ENCODE assay signal across 13 cellular contexts in genomic region chrX:13440166-13440565, GRCh38.
"Had no signal": no experiment of that assay in that cellular context is flagged by ENCODE, and none has a peak within 500 bp of the region (broad histone marks: within the 10 kb centered on the region; RNA-seq: fewer than 3 reads in every experiment).

No MANE protein-coding gene starts in this region.

- H3K4me3 Mint-ChIP-seq: activated naive CD8-positive, alpha-beta T cell treated with anti-CD3 and anti-CD28 coated beads for 36 hours; activated T-helper 1 cell treated with anti-CD3 and anti-CD28 coated beads, Interleukin-12 subunit alpha, Interleukin-12 subunit beta, Interleukin-2, Interleukin-4 antibody, amounts not matched to agents 30 ng/mL and 10 ng/mL and 1 ng/mL, durations not matched to agents 14 hours and 24 hours and 36 hours; dendritic cell treated with granulocyte-macrophage colony-stimulating factor and Interleukin-4, amounts not matched to agents 40 ng/mL and 50 ng/mL, for 4 days; stimulated activated naive B cell treated with anti-CD40 and anti-IgM and Interleukin-4, amounts not matched to agents 10 μg/mL and 1 μg/mL and 100 μg/mL, for 72 hours had no signal

- DNase-seq: activated CD4-positive, alpha-beta T cell treated with anti-CD3 and anti-CD28 coated beads, Interleukin-2, amount 50 U/mL, for 1 hour; activated CD8-positive, alpha-beta memory T cell treated with anti-CD3 and anti-CD28 coated beads for 24 hours; activated naive CD8-positive, alpha-beta T cell treated with anti-CD3 and anti-CD28 coated beads for 36 hours; brain microvascular endothelial cell; effector memory CD4-positive, alpha-beta T cell; naive B cell; stimulated activated CD4-positive, alpha-beta T cell treated with anti-CD3 and anti-CD28 coated beads, Interleukin-15, amount 100 ng/mL, for 24 hours; stimulated activated CD4-positive, alpha-beta T cell treated with anti-CD3 and anti-CD28 coated beads, Interleukin-4, amount 100 ng/mL, for 1 hour; stimulated activated naive B cell treated with anti-CD40 and anti-IgM and Interleukin-4, amounts not matched to agents 10 μg/mL and 1 μg/mL and 100 μg/mL, for 72 hours; thyroid gland had no signal

- H3K9me3 Mint-ChIP-seq: activated T-helper 1 cell treated with anti-CD3 and anti-CD28 coated beads, Interleukin-12 subunit alpha, Interleukin-12 subunit beta, Interleukin-2, Interleukin-4 antibody, amounts not matched to agents 30 ng/mL and 10 ng/mL and 1 ng/mL, durations not matched to agents 14 hours and 24 hours and 36 hours; dendritic cell treated with granulocyte-macrophage colony-stimulating factor and Interleukin-4, amounts not matched to agents 40 ng/mL and 50 ng/mL, for 4 days had no signal

- ATAC-seq: activated CD4-positive, CD25-positive, alpha-beta regulatory T cell treated with anti-CD3 and anti-CD28 coated beads, Interleukin-2, amount 50 U/mL, for 24 hours; stimulated activated naive B cell treated with anti-CD40 and anti-IgM and Interleukin-4, amounts not matched to agents 10 μg/mL and 1 μg/mL and 100 μg/mL, for 72 hours had no signal

- H3K36me3 Mint-ChIP-seq: activated naive CD8-positive, alpha-beta T cell treated with anti-CD3 and anti-CD28 coated beads for 36 hours; naive B cell had no signal

- H3K27me3 Mint-ChIP-seq: activated naive CD8-positive, alpha-beta T cell treated with anti-CD3 and anti-CD28 coated beads for 36 hours; dendritic cell treated with granulocyte-macrophage colony-stimulating factor and Interleukin-4, amounts not matched to agents 40 ng/mL and 50 ng/mL, for 4 days; naive B cell had no signal

- H3K27ac Mint-ChIP-seq: activated naive CD8-positive, alpha-beta T cell treated with anti-CD3 and anti-CD28 coated beads for 36 hours; activated T-helper 1 cell treated with anti-CD3 and anti-CD28 coated beads, Interleukin-12 subunit alpha, Interleukin-12 subunit beta, Interleukin-2, Interleukin-4 antibody, amounts not matched to agents 30 ng/mL and 10 ng/mL and 1 ng/mL, durations not matched to agents 14 hours and 24 hours and 36 hours; dendritic cell treated with granulocyte-macrophage colony-stimulating factor and Interleukin-4, amounts not matched to agents 40 ng/mL and 50 ng/mL, for 4 days; stimulated activated naive B cell treated with anti-CD40 and anti-IgM and Interleukin-4, amounts not matched to agents 10 μg/mL and 1 μg/mL and 100 μg/mL, for 72 hours had no signal
